Comparison of ENCODE assay signal across 27 cellular contexts in the genomic region with DNA sequence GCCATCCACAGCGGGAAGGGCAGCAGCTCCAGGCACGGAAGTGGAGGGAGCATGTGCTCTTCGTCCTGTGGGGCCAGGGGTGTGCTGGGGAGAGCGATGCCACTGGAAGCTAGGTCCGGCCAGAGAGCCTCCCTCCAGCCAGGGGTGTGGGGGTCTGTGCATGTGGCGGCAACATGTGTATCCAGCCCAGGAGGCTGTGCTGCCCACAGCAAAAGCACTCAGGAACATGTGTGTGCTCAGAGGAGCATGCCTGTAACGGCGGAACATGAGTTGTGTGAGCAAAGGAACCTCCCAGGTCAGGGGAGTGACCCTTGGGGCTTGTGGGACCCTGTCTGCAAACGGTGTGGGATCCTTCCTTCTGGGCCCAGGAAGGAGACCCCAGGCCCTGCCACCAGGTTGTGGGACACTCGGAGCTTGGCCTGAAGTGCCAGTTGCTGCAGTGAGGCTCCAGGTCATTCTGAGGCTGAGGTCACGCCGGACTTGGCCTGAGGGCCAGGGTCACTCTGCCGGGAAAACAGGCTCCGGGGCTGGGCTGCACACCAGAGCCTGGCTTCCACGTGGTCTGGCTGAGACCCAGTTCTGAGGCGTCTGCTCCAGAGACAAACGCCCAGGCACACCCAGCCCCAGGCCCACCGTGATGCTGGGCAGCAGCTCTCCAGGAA. TPM values are rescaled to one million over a fixed set of nuclear protein-coding genes. Genes with fewer than 3 reads are reported as not detected.
A peak's percentile ranks its signal among the peaks of the same experiment; 100 is the strongest.
DNase-seq lines count a peak whose midpoint lies in the region; ATAC-seq and TF ChIP-seq lines count a peak whose summit lies in the region.
"Had no signal": no experiment of that assay in that cellular context is flagged by ENCODE, and none has a peak within 500 bp of the region (broad histone marks: within the 10 kb centered on the region; RNA-seq: fewer than 3 reads in every experiment).

No MANE protein-coding gene starts in this region.

- no peak overlapping the region for H3K4me3 ChIP-seq in WERI-Rb-1 (ENCODE audit: low read depth, low read length)
- H3K4me3 ChIP-seq: esophagus muscularis mucosa, heart left ventricle, MG63, pancreas, tibial nerve had no signal

- H3K9me3 ChIP-seq in WERI-Rb-1 (ENCODE audit: severe bottlenecking), result no peaks in the 10 kb centered on the region
- H3K9me3 ChIP-seq: esophagus muscularis mucosa, heart left ventricle, MG63, pancreas, tibial nerve had no signal

- peaks cover 67% of the 10 kb centered on the region for H3K36me3 ChIP-seq in WERI-Rb-1
- H3K36me3 ChIP-seq: esophagus muscularis mucosa, heart left ventricle, MG63, pancreas, tibial nerve had no signal

- intact Hi-C loops in left colon (cut with DNase I, micrococcal nuclease) (no loop called here), sciatic nerve (cut with DNase I) (no loop called here)

- H3K27me3 ChIP-seq in WERI-Rb-1 (ENCODE audit: insufficient read depth, low read depth, severe bottlenecking), result no peaks in the 10 kb centered on the region
- H3K27me3 ChIP-seq: MG63 had no signal

- H3K27ac ChIP-seq in C4-2B (peak overlapping the region; percentile 95), WERI-Rb-1 (peak overlapping the region; percentile 71)
- H3K27ac ChIP-seq: heart left ventricle, pancreas had no signal

- TF ChIP-seq CTCF in C4-2B (conservative IDR thresholded peaks at IDR 0.05), result no peak
- no peak for TF ChIP-seq CTCF in WERI-Rb-1 (IDR thresholded peaks at IDR 0.05; ENCODE audit: low read depth, low read length)

- peak; percentile 18 for ATAC-seq in left colon
- peak; percentile 77 for ATAC-seq in sciatic nerve
- ATAC-seq in HG03342 (IDR thresholded peaks at IDR 0.05; ENCODE audit: unreplicated experiment), result no peak
- no peak for ATAC-seq in GM18858 (IDR thresholded peaks at IDR 0.05; ENCODE audit: unreplicated experiment)
- ATAC-seq: activated naive CD8-positive, alpha-beta T cell treated with anti-CD3 and anti-CD28 coated beads, Interleukin-2, amount 50 U/mL, for 24 hours; pancreas had no signal

- DNase-seq in WERI-Rb-1, result no peak
- DNase-seq in left colon, result no peak
- DNase-seq in sciatic nerve (ENCODE audit: low spot score), result peak; percentile 67
- DNase-seq in stimulated activated CD4-positive, alpha-beta T cell treated with anti-CD3 and anti-CD28 coated beads, Interleukin-2, amount 100 ng/mL, for 48 hours, result no peak
- DNase-seq: activated CD4-positive, alpha-beta T cell treated with anti-CD3 and anti-CD28 coated beads, Interleukin-2, amount 50 U/mL, for 48 hours; activated naive CD4-positive, alpha-beta T cell; activated naive CD8-positive, alpha-beta T cell treated with anti-CD3 and anti-CD28 coated beads, Interleukin-2, amount 50 U/mL, for 24 hours; activated T-cell treated with anti-CD3 and anti-CD28 coated beads, Interleukin-2, amount 50 U/mL, for 48 hours; dermis blood vessel endothelial cell; DMS79; KBM-7; mesenchymal stem cell; MG63; NCI-H1105 treated with DMSO at 0.1 percent for 48 hours; NCI-H187 treated with DMSO at 0.1 percent for 48 hours; NCI-H2171 treated with DMSO at 0.1 percent for 48 hours; NCI-H510A; nephron progenitor cell; stimulated activated CD4-positive, alpha-beta T cell treated with anti-CD3 and anti-CD28 coated beads, Interleukin-4, amount 100 ng/mL, for 24 hours had no signal

RNA-seq across cellular contexts. Expression of gene CPLX1, which starts 37.2 kb away (rescaled TPM):
- total RNA-seq in left colon (1 to 10 TPM; 2.7 to 3.5 TPM), sciatic nerve (11.6 TPM)
- total RNA-seq: RPMI7951 had no signal

Comparison
In these comparisons a context has a peak if more than half of its experiments do, and no peak if none do; other contexts are left out.
1. ATAC-seq: peak in left colon (single experiment) and sciatic nerve (single experiment); none in HG03342 (single experiment) and GM18858 (single experiment).